ENCODE assay signal across 1 cellular context in the genomic region with DNA sequence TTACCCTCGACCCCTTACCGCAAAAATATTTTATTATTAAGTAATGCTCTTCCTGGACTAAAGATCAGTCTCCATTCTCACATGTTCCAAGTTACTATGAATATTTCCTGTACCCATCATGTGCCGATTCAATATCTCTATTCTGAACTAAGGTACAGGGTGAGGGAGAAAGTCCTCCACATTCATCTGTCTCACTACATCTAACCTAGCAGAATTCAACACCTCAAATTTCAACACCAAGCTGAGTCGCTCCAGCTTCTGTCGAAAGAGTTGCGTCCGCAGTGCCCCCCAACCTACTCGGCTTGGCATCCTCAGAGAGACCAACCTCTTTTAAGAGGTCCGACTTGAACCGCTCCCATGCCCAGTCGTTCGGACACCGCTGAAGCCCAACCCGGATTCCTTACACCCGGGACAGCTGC.
TF ChIP-seq lines count a peak whose summit lies in the region.

No MANE protein-coding gene starts in this region.

TF ChIP-seq in endothelial cell of umbilical vein, 7 proteins besides CTCF, POLR2A, EP300 and RAD21:
- TF ChIP-seq JUN (IDR thresholded peaks at IDR 0.05; ENCODE audit: borderline replicate concordance, insufficient read depth, insufficient read length, low read depth), result no peak
TF ChIP-seq in endothelial cell of umbilical vein: peak in this region for 0.
